Comparison of ENCODE assay signal across 8 cellular contexts in the genomic region with DNA sequence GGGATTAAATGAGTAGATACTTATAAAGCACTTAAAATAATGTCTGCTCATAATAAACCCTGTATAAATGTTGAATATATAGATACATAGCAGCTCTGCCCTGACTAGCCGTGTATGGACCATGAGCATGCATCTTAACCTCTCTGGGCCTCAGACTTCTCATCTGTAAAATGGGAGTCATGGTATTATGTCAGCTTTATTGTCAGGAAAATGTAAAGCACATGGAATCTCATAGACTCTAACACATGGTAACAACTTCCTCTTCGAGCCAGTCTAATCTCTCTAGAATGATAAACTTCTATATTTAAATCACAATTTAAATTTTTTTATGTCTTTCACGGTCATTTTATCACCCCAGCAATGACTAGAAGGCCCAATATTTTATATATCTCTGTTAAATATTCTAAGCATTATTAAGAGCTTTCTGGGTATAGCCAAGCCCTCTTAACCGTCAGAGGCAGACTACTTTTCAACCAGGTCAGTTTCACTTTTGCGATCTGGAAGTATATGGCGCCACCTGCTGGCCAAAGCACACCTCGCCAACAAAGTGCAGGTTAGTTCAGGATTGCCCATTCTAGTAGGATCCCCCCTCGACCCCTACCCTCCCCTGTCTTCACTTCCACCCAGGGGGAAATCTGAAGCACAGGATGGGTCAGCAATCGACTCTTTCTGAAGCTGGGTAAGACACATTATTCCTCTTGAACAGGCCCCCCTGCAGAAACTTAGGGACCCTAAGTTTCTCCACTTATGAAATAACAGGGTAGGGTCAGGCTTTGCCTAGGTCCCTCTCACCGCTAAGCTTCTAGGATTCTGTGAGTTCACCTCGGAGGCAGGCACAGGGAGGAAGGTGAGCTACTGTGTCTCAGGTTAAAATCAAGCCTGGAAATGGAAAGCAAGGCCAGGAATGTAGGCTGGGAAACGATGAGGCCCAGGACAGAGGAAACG. TPM values are rescaled to one million over a fixed set of nuclear protein-coding genes. Genes with fewer than 3 reads are reported as not detected.
DNase-seq lines count a peak whose midpoint lies in the region; ATAC-seq and TF ChIP-seq lines count a peak whose summit lies in the region.

No MANE protein-coding gene starts in this region.

- H3K9me3 Mint-ChIP-seq in activated T-cell treated with anti-CD3 and anti-CD28 coated beads, Interleukin-2, amount 50 U/mL, for 72 hours = no peaks in the 10 kb centered on the region

- H3K36me3 ChIP-seq in neuronal stem cell (replicated peaks in 1 of 2; ENCODE audit: control insufficient read depth in 2 of 2, insufficient read depth in 2 of 2, low read length in 2 of 2) = no peaks in the 10 kb centered on the region

- H3K27me3 ChIP-seq in neuronal stem cell (ENCODE audit: control insufficient read depth in 3 of 3, insufficient read depth in 3 of 3, low read depth in 1 of 3, low read length in 3 of 3) = no peaks in the 10 kb centered on the region

- peak overlapping the region; percentile 67 to 84 for H3K4me3 Mint-ChIP-seq in activated T-cell treated with anti-CD3 and anti-CD28 coated beads, Interleukin-2, amount 50 U/mL, for 72 hours

- H3K14ac ChIP-seq in neuronal stem cell (ENCODE audit: low read length) = no peak overlapping the region

- no peak overlapping the region for H2AK5ac ChIP-seq in neuronal stem cell (ENCODE audit: low read depth, low read length)

- H2BK5ac ChIP-seq in neuronal stem cell (ENCODE audit: low read length) = no peak overlapping the region

- peak; percentile 76 for DNase-seq in Daoy (ENCODE audit: low read depth)
- peak; percentile 90 for DNase-seq in KBM-7
- peak; percentile 70 for DNase-seq in RPMI7951 (ENCODE audit: low read depth)
- DNase-seq in activated T-cell treated with anti-CD3 and anti-CD28 coated beads, Interleukin-2, amount 50 U/mL, for 72 hours = peak; percentile 79 to 88
- DNase-seq in fibroblast of pulmonary artery (ENCODE audit: low read depth) = peak; percentile 91
- peak; percentile 84 for DNase-seq in neuronal stem cell (ENCODE audit: low spot score)
- DNase-seq in stromal cell of bone marrow (ENCODE audit: low read depth) = peak; percentile 59

- H3K36me3 Mint-ChIP-seq in activated T-cell treated with anti-CD3 and anti-CD28 coated beads, Interleukin-2, amount 50 U/mL, for 72 hours (ENCODE audit: insufficient read depth in 2 of 2) = no peaks in the 10 kb centered on the region

- H2BK120ac ChIP-seq in neuronal stem cell (ENCODE audit: low read depth, low read length) = no peak overlapping the region

- peak; percentile 80 for TF ChIP-seq CTCF in fibroblast of pulmonary artery (IDR thresholded peaks at IDR 0.05; ENCODE audit: low read length, missing control alignments)

- H4K91ac ChIP-seq in neuronal stem cell (ENCODE audit: low read depth, low read length, poor library complexity) = no peak overlapping the region

- no peak overlapping the region for H4K8ac ChIP-seq in neuronal stem cell (ENCODE audit: low read depth, low read length)

- H3K79me1 ChIP-seq in neuronal stem cell (ENCODE audit: low read depth, low read length) = no peaks in the 10 kb centered on the region

- WGBS in neuronal stem cell (ENCODE audit: extremely low coverage in 2 of 2, insufficient read length in 2 of 2, insufficient replicate concordance in 1 of 2), 2 donors = no CpG with 5 or more reads among the region's 13 CpGs

- in situ Hi-C loops in KBM-7 (cut with MboI; ENCODE audit: low pct_unique_long_range_greater_than_20kb, low sequenced_read_pairs) = loop anchor here (25.0 kb wide), 2 partner anchors 544 to 644 kb away; no protein-coding TSS in a partner anchor

- no peak overlapping the region for H2BK12ac ChIP-seq in neuronal stem cell (ENCODE audit: low read length)

- no peak overlapping the region for H3K4me2 ChIP-seq in neuronal stem cell (ENCODE audit: insufficient read depth, low read length, poor library complexity, severe bottlenecking)

- no peak overlapping the region for H3K4ac ChIP-seq in neuronal stem cell (ENCODE audit: low read length)

- no peak overlapping the region for H2BK15ac ChIP-seq in neuronal stem cell (ENCODE audit: low read length)

- peaks cover 8% of the 10 kb centered on the region for H3K27me3 Mint-ChIP-seq in activated T-cell treated with anti-CD3 and anti-CD28 coated beads, Interleukin-2, amount 50 U/mL, for 72 hours (ENCODE audit: low read depth)

- ATAC-seq in GM21723 (IDR thresholded peaks at IDR 0.05; ENCODE audit: unreplicated experiment) = peak; percentile 82
- peak; percentile 80 to 81 for ATAC-seq in activated T-cell treated with anti-CD3 and anti-CD28 coated beads, Interleukin-2, amount 50 U/mL, for 72 hours (replicated peaks in 1 of 2)

- no peak overlapping the region for H3K23ac ChIP-seq in neuronal stem cell (ENCODE audit: low read depth, low read length, poor library complexity)

- no peaks in the 10 kb centered on the region for H3K9me3 ChIP-seq in neuronal stem cell (replicated peaks in 1 of 2; ENCODE audit: control insufficient read depth in 2 of 2, insufficient read depth in 1 of 2, low read depth in 1 of 2, low read length in 2 of 2)

- H2AFZ ChIP-seq in neuronal stem cell (ENCODE audit: low read length) = peak overlapping the region; percentile 56

- H3K18ac ChIP-seq in neuronal stem cell (ENCODE audit: low read length) = no peak overlapping the region

- peaks cover 29% of the 10 kb centered on the region for H3K4me1 Mint-ChIP-seq in activated T-cell treated with anti-CD3 and anti-CD28 coated beads, Interleukin-2, amount 50 U/mL, for 72 hours (ENCODE audit: low read depth)

- no peak overlapping the region for H3K9ac ChIP-seq in neuronal stem cell (ENCODE audit: low read depth, low read length, poor library complexity)

- peak overlapping the region; percentile 98 for H3K27ac Mint-ChIP-seq in activated T-cell treated with anti-CD3 and anti-CD28 coated beads, Interleukin-2, amount 50 U/mL, for 72 hours

- H3K4me3 ChIP-seq in fibroblast of pulmonary artery (replicated peaks; ENCODE audit: low read depth, low read length) (no peak overlapping the region), neuronal stem cell (ENCODE audit: low read length in 2 of 2) (no peak overlapping the region)

- no peak overlapping the region for H3K27ac ChIP-seq in neuronal stem cell (replicated peaks; ENCODE audit: low read length)

- peaks cover 2 to 13% of the 10 kb centered on the region in 2 donors for H3K4me1 ChIP-seq in neuronal stem cell (ENCODE audit: control insufficient read depth in 2 of 2, insufficient read depth in 1 of 2, low read depth in 1 of 2, low read length in 2 of 2)

RNA-seq across cellular contexts. Expression of gene KCNJ1, which starts 36.0 kb away (rescaled TPM):
- not detected in 2 replicates for total RNA-seq in Daoy (2014; rRNA removed; shearing (Covaris generic))
- total RNA-seq in RPMI7951 (2014; rRNA removed; shearing (Covaris generic)) = not detected in 2 replicates
- total RNA-seq in activated T-cell treated with anti-CD3 and anti-CD28 coated beads, Interleukin-2, amount 50 U/mL, for 72 hours = not detected
- polyA plus RNA-seq in neuronal stem cell (2013, experiment 1 of 2) = 0.07 TPM
- polyA plus RNA-seq in neuronal stem cell (2013, experiment 2 of 2) = 0.07 TPM
